20 cellular contexts compared by ENCODE assay signal in genomic region chr12:127729381-127729780, GRCh38.
A peak's percentile ranks its signal among the peaks of the same experiment; 100 is the strongest.
DNase-seq lines count a peak whose midpoint lies in the region; FAIRE-seq and TF ChIP-seq lines count a peak whose summit lies in the region.
"Had no signal": no experiment of that assay in that cellular context is flagged by ENCODE, and none has a peak within 500 bp of the region (broad histone marks: within the 10 kb centered on the region; RNA-seq: fewer than 3 reads in every experiment).

No MANE protein-coding gene starts in this region.

- H3K27ac ChIP-seq in suprapubic skin (no peak overlapping the region), OCI-LY7 (ENCODE audit: low read depth, low read length, poor library complexity, severe bottlenecking) (no peak overlapping the region)
- H3K27ac ChIP-seq: hepatocyte, SK-N-MC had no signal

- no peak overlapping the region for H3K4me3 ChIP-seq in BJ (ENCODE audit: low read depth, low read length)
- no peak overlapping the region for H3K4me3 ChIP-seq in fibroblast of villous mesenchyme (ENCODE audit: low read depth, low read length)
- H3K4me3 ChIP-seq in suprapubic skin: no peak overlapping the region
- no peak overlapping the region for H3K4me3 ChIP-seq in OCI-LY7 (ENCODE audit: low read depth, low read length, poor library complexity, severe bottlenecking)
- H3K4me3 ChIP-seq: hepatocyte, SK-N-MC had no signal

- H3K4me2 ChIP-seq in OCI-LY7 (ENCODE audit: low read length): no peak overlapping the region
- H3K4me2 ChIP-seq: hepatocyte had no signal

- TF ChIP-seq CTCF in BJ (IDR thresholded peaks at IDR 0.05; ENCODE audit: insufficient read depth, low read depth, low read length): no peak
- TF ChIP-seq CTCF in fibroblast of villous mesenchyme (IDR thresholded peaks at IDR 0.05; ENCODE audit: insufficient read depth, low read depth, low read length): no peak
- TF ChIP-seq CTCF in suprapubic skin (IDR thresholded peaks at IDR 0.05): no peak
- TF ChIP-seq CTCF in OCI-LY7 (conservative IDR thresholded peaks at IDR 0.05; ENCODE audit: low read length): no peak

- H3K36me3 ChIP-seq in BJ (ENCODE audit: control insufficient read depth, insufficient read depth, low read length) (no peaks in the 10 kb centered on the region), suprapubic skin (no peaks in the 10 kb centered on the region), OCI-LY7 (ENCODE audit: insufficient read depth, low read length) (no peaks in the 10 kb centered on the region)

- BruUV-seq in OCI-LY7 (replicated peaks; lab: Mats Ljungman, UMichigan): no TSS peak

- TF ChIP-seq POLR2A in suprapubic skin (IDR thresholded peaks at IDR 0.05): no peak

- peak; percentile 12 for DNase-seq in BJ (ENCODE audit: low read depth)
- peak; percentile 20 for DNase-seq in EL
- peak; percentile 43 for DNase-seq in RCC 7860 (ENCODE audit: low spot score)
- peak; percentile 32 for DNase-seq in fibroblast of villous mesenchyme (ENCODE audit: low read depth)
- DNase-seq in suprapubic skin (ENCODE audit: low spot score in 2 of 2): no peak
- DNase-seq in NOMO-1 (lab: John Stamatoyannopoulos, UW; ENCODE audit: unreplicated experiment in 2 of 2): no peak
- DNase-seq in OCI-LY7 (ENCODE audit: low spot score): no peak
- DNase-seq: activated CD4-positive, alpha-beta T cell treated with anti-CD3 and anti-CD28 coated beads for 48 hours; activated effector memory CD4-positive, alpha-beta T cell treated with Interleukin-2 at 50 U/mL for 16 hours; cerebellar nuclear complex; effector CD8-positive, alpha-beta T cell; Karpas-422; kidney glomerular epithelial cell; mesenchymal stem cell; naive thymus-derived CD8-positive, alpha-beta T cell; NCI-H1436; NCI-H446 treated with DMSO at 0.1 percent for 48 hours; stimulated activated CD4-positive, alpha-beta T cell treated with anti-CD3 and anti-CD28 coated beads, Interleukin-2, amount 100 ng/mL, for 24 hours had no signal

- POLR2A ChIA-PET in BJ (lab: Charles Lee): no interaction called here
- POLR2A ChIA-PET in OCI-LY7 (lab: Charles Lee): no interaction called here

- FAIRE-seq in RCC 7860 (lab: Jason Lieb, UNC): peak; percentile 29

- H4K20me1 ChIP-seq in OCI-LY7 (ENCODE audit: insufficient read depth, low read length): no peaks in the 10 kb centered on the region

- H3K79me2 ChIP-seq in OCI-LY7 (ENCODE audit: insufficient read depth, low read depth, low read length): no peaks in the 10 kb centered on the region
- H3K79me2 ChIP-seq: hepatocyte had no signal

- CTCF ChIA-PET in BJ (lab: Yijun Ruan, JAX) (no interaction called here), OCI-LY7 (lab: Charles Lee; ENCODE audit: unreplicated experiment) (no interaction called here)

- H3K9me2 ChIP-seq in OCI-LY7 (ENCODE audit: insufficient read depth, low read length): no peaks in the 10 kb centered on the region

- no peak for TF ChIP-seq EP300 in suprapubic skin (IDR thresholded peaks at IDR 0.05)

- no peaks in the 10 kb centered on the region for H3K27me3 ChIP-seq in BJ (ENCODE audit: control insufficient read depth, insufficient read depth, low read length)
- no peaks in the 10 kb centered on the region for H3K27me3 ChIP-seq in suprapubic skin
- H3K27me3 ChIP-seq: hepatocyte had no signal

- H2AFZ ChIP-seq in OCI-LY7 (ENCODE audit: low read length): no peak overlapping the region
- H2AFZ ChIP-seq: hepatocyte had no signal

- H3K9me3 ChIP-seq in suprapubic skin: no peaks in the 10 kb centered on the region
- H3K9me3 ChIP-seq in OCI-LY7 (ENCODE audit: low read length): no peaks in the 10 kb centered on the region

- H3K4me1 ChIP-seq in suprapubic skin: peaks cover 8% of the 10 kb centered on the region
- no peaks in the 10 kb centered on the region for H3K4me1 ChIP-seq in OCI-LY7 (ENCODE audit: insufficient read depth, low read length, poor library complexity, severe bottlenecking)

- intact Hi-C loops in OCI-LY7 (cut with micrococcal nuclease; ENCODE audit: unreplicated experiment): no loop called here

- WGBS in suprapubic skin: 79% methylated on average over 1 of the region's 1 CpG

Comparison
In these comparisons a context has a peak if more than half of its experiments do, and no peak if none do; other contexts are left out.
1. DNase-seq: peak in BJ (single experiment), EL (single experiment), RCC 7860 (single experiment) and fibroblast of villous mesenchyme (single experiment); none in suprapubic skin (0 of 2), NOMO-1 (0 of 2) and OCI-LY7 (single experiment).